29 cellular contexts compared by ENCODE assay signal in genomic region chr5:155441849-155442248, GRCh38.
"Had no signal": no experiment of that assay in that cellular context is flagged by ENCODE, and none has a peak within 500 bp of the region (broad histone marks: within the 10 kb centered on the region; RNA-seq: fewer than 3 reads in every experiment).

No MANE protein-coding gene starts in this region.

- H3K36me3 ChIP-seq: ascending aorta, cardiac muscle cell had no signal

- H3K4me3 ChIP-seq: ascending aorta, cardiac muscle cell had no signal

- H3K4me1 ChIP-seq: ascending aorta had no signal

- FAIRE-seq: bronchial epithelial cell, TTC549 had no signal

- H3K9me3 ChIP-seq: ascending aorta had no signal

- H3K27me3 ChIP-seq: ascending aorta, cardiac muscle cell had no signal

- DNase-seq: activated B cell treated with CpG ODN at 0.5 μM for 24 hours; activated CD4-positive, alpha-beta memory T cell treated with anti-CD3 and anti-CD28 coated beads for 36 hours; activated CD4-positive, alpha-beta T cell treated with anti-CD3 and anti-CD28 coated beads for 4 hours; activated CD4-positive, alpha-beta T cell treated with anti-CD3 and anti-CD28 coated beads, Interleukin-2, amount 10 ng/mL, durations not matched to agents 24 days and 14 days; activated CD4-positive, alpha-beta T cell treated with anti-CD3 and anti-CD28 coated beads, Interleukin-2, amount 50 U/mL, for 1 hour; activated CD4-positive, alpha-beta T cell treated with anti-CD3 and anti-CD28 coated beads, Interleukin-2, amount 50 U/mL, for 4 hours; activated CD4-positive, CD25-positive, alpha-beta regulatory T cell treated with anti-CD3 and anti-CD28 coated beads, Interleukin-2, amount 50 U/mL, for 72 hours; activated CD8-positive, alpha-beta memory T cell treated with anti-CD3 and anti-CD28 coated beads, Interleukin-2, amount 50 U/mL, for 4 hours; activated CD8-positive, alpha-beta T cell treated with anti-CD3 and anti-CD28 coated beads for 36 hours; activated effector memory CD4-positive, alpha-beta T cell treated with Interleukin-2 at 50 U/mL for 16 hours; activated gamma-delta T cell; activated naive CD4-positive, alpha-beta T cell treated with anti-CD3 and anti-CD28 coated beads, Interleukin-2, amount 10 ng/mL, durations not matched to agents 7 days and 5 days; activated naive CD4-positive, alpha-beta T cell treated with Interleukin-2 at 50 U/mL for 16 hours; activated naive CD8-positive, alpha-beta T cell treated with anti-CD3 and anti-CD28 coated beads, Interleukin-2, amount 10 ng/mL, durations not matched to agents 7 days and 5 days; activated naive CD8-positive, alpha-beta T cell treated with anti-CD3 and anti-CD28 coated beads, Interleukin-2, amount 50 U/mL, for 24 hours; activated T-cell treated with anti-CD3 and anti-CD28 coated beads for 4 hours; activated T-cell treated with anti-CD3 and anti-CD28 coated beads, Interleukin-2, amount 50 U/mL, for 1 hour; activated T-cell treated with anti-CD3 and anti-CD28 coated beads, Interleukin-2, amount 50 U/mL, for 4 hours; amygdala; anterior cingulate cortex; caudate nucleus; cerebellar nuclear complex; T-helper 2 cell; T-helper 9 cell had no signal

- H3K27ac ChIP-seq: ascending aorta, cardiac muscle cell, VCaP had no signal

- ATAC-seq: activated CD8-positive, alpha-beta T cell treated with anti-CD3 and anti-CD28 coated beads for 36 hours; activated naive CD8-positive, alpha-beta T cell treated with anti-CD3 and anti-CD28 coated beads, Interleukin-2, amount 50 U/mL, for 24 hours; activated T-cell treated with anti-CD3 and anti-CD28 coated beads, Interleukin-2, amount 50 U/mL, for 4 hours had no signal
